Comparison of ENCODE assay signal across 22 cellular contexts in the genomic region with DNA sequence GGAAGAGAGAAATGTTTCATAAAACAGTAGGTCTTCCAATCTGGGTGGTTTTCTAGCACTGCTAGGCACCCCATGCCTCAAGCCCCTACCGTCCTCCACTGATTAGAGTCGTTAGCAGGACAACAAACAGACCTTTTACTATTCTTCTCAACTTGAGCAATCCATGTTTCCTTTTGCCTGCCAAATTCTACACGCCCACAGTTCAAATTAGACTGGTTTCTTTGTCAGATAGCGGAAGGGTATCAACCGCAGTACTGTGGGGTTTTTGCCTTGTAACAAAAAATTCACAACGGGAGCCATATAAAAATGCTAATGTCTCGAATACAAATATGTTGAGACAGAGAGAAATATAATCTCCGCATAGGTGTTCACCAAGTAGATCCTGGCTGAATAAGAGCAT. TPM values are rescaled to one million over a fixed set of nuclear protein-coding genes. Genes with fewer than 3 reads are reported as not detected.
"Had no signal": no experiment of that assay in that cellular context is flagged by ENCODE, and none has a peak within 500 bp of the region (broad histone marks: within the 10 kb centered on the region; RNA-seq: fewer than 3 reads in every experiment).

No MANE protein-coding gene starts in this region.

- H3K4me1 ChIP-seq: heart left ventricle, psoas muscle, thyroid gland, uterus had no signal

- H3K27me3 ChIP-seq: thyroid gland, uterus had no signal

- DNase-seq: effector CD4-positive, alpha-beta T cell; endodermal cell; erythroblast; heart left ventricle; hypothalamus; kidney glomerular epithelial cell; naive thymus-derived CD4-positive, alpha-beta T cell; nephron progenitor cell; psoas muscle; small intestine; stimulated activated CD4-positive, alpha-beta T cell treated with anti-CD3 and anti-CD28 coated beads, Interleukin-12 subunit alpha, Interleukin-12 subunit beta, amount 100 ng/mL, for 4 hours; stimulated activated naive CD4-positive, alpha-beta T cell treated with Interleukin-2 at 50 U/mL for 16 hours; thyroid gland; uterus had no signal

- H3K36me3 ChIP-seq: neutrophil, thyroid gland, uterus had no signal

- H3K4me3 ChIP-seq: coronary artery, heart left ventricle, psoas muscle, thyroid gland, uterus had no signal

- H3K27ac ChIP-seq: coronary artery, heart left ventricle, neutrophil, psoas muscle, thyroid gland, uterus had no signal

- FAIRE-seq: endothelial cell of umbilical vein, frontal cortex, islet of Langerhans, small intestine had no signal

- ATAC-seq: naive thymus-derived CD4-positive, alpha-beta T cell; psoas muscle had no signal

- H3K9me3 ChIP-seq: heart left ventricle, neutrophil, psoas muscle, thyroid gland, uterus had no signal

RNA-seq across cellular contexts. Expression of gene VIT, which starts 59.9 kb away (rescaled TPM):
- total RNA-seq: glomerular endothelial cell; lung microvascular endothelial cell; mononuclear cell; naive thymus-derived CD4-positive, alpha-beta T cell had no signal
- polyA plus RNA-seq: naive thymus-derived CD4-positive, alpha-beta T cell had no signal
